8 cellular contexts compared by ENCODE assay signal in the genomic region with DNA sequence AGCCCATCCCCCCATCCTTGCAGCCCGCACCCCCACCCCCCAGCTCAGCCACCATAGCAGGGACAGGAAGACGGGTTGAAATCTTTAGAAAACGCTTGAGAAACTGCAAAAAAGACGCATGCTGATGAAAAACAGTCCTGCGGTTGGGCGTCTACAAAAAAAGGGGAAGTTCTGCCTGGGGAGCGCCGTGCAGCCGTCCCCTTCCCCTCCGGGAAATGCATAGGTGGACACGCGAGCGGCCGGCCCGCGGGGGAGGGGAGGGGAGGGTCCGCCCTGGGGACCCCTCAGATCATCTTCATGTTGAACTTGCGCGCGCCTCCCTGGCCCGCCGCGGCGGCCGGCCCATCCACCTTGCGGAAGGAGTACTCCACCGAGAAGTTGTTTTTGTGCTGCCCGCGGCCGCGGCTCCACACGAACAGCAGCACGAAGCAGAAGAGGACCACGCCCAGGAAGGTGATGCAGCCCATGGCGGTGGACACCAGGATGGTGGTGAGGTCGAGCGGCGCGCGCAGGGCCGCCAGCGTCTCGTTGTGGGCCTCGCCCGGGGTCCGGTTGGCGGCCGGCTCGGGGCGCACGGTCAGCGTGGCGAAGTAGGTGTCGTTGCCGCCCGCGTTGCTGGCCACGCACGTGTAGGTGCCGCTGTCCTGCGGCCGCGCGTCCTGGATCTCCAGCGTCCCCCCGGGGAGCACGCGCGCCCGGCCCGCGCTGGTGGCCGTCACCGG. TPM values are rescaled to one million over a fixed set of nuclear protein-coding genes. Genes with fewer than 3 reads are reported as not detected.
DNase-seq lines count a peak whose midpoint lies in the region; ATAC-seq and TF ChIP-seq lines count a peak whose summit lies in the region.

No MANE protein-coding gene starts in this region.

- CTCF ChIA-PET in A673 (lab: Charles Lee): no interaction called here

- intact Hi-C loops in A673 (cut with micrococcal nuclease; ENCODE audit: unreplicated experiment) (no loop called here), dorsolateral prefrontal cortex (cut with DNase I) (no loop called here)

- H3K27me3 ChIP-seq in A673 (replicated peaks; ENCODE audit: insufficient read depth, low read depth, low read length, poor library complexity) (peaks cover 46% of the 10 kb centered on the region), dorsolateral prefrontal cortex (peaks cover 0 to 41% (median 22%) of the 10 kb centered on the region in 45 donors), brain microvascular endothelial cell (replicated peaks) (peaks cover 46% of the 10 kb centered on the region)

- in situ Hi-C loops in brain microvascular endothelial cell (cut with HindIII; ENCODE audit: low pct_ligation_motif_present, low sequenced_read_pairs): no loop called here

- H3K27ac Mint-ChIP-seq in T-helper 17 cell (peak overlapping the region; percentile 82), nephron (no peak overlapping the region)

- ATAC-seq in GM21423 (IDR thresholded peaks at IDR 0.05; ENCODE audit: unreplicated experiment) (peak; percentile 37), T-helper 17 cell (peak; percentile 76), GM18873 (IDR thresholded peaks at IDR 0.05; ENCODE audit: low FRiP score, unreplicated experiment) (no peak), HG03457 (IDR thresholded peaks at IDR 0.05; ENCODE audit: unreplicated experiment) (no peak)

- H3K36me3 Mint-ChIP-seq in T-helper 17 cell (ENCODE audit: low read depth): peaks cover 2% of the 10 kb centered on the region
- no peaks in the 10 kb centered on the region for H3K36me3 Mint-ChIP-seq in nephron (ENCODE audit: low read depth)

- TF ChIP-seq CTCF in A673 (conservative IDR thresholded peaks at IDR 0.05; ENCODE audit: low read depth, low read length): no peak
- TF ChIP-seq CTCF in dorsolateral prefrontal cortex (IDR thresholded peaks at IDR 0.05 in 54 of 56, conservative IDR thresholded peaks at IDR 0.05 in 2 of 56; ENCODE audit: low read depth in 1 of 56, partially characterized antibody in 56 of 56): no peak
- no peak for TF ChIP-seq CTCF in nephron (IDR thresholded peaks at IDR 0.05; ENCODE audit: unreplicated experiment in 3 of 3)
- TF ChIP-seq CTCF in brain microvascular endothelial cell (IDR thresholded peaks at IDR 0.05; ENCODE audit: low read depth, low read length, missing control alignments): no peak

- H3K27ac ChIP-seq in A673 (ENCODE audit: low read depth, low read length, poor library complexity, severe bottlenecking) (no peak overlapping the region), dorsolateral prefrontal cortex (peak overlapping the region in 17 of 59 donors; percentile 22 to 75 (median 57)), brain microvascular endothelial cell (no peak overlapping the region)

- peak overlapping the region; percentile 30 for H3K4me3 ChIP-seq in A673 (ENCODE audit: low read depth, low read length, poor library complexity, severe bottlenecking)
- peak overlapping the region in 53 of 59 donors; percentile 4 to 55 (median 39) for H3K4me3 ChIP-seq in dorsolateral prefrontal cortex
- H3K4me3 ChIP-seq in brain microvascular endothelial cell (ENCODE audit: low read depth, low read length): no peak overlapping the region

- peaks cover 26% of the 10 kb centered on the region for H3K4me1 Mint-ChIP-seq in T-helper 17 cell
- peaks cover 12% of the 10 kb centered on the region for H3K4me1 Mint-ChIP-seq in nephron

- peak overlapping the region; percentile 93 for H3K4me3 Mint-ChIP-seq in T-helper 17 cell
- H3K4me3 Mint-ChIP-seq in nephron: peak overlapping the region in 2 of 3 experiments; percentile 68 to 72

- DNase-seq in A673 (ENCODE audit: low spot score) (no peak), T-helper 17 cell (no peak), dorsolateral prefrontal cortex (no peak), brain microvascular endothelial cell (no peak)

- POLR2A ChIA-PET in A673 (lab: Charles Lee; ENCODE audit: low non-redundant PET): no interaction called here

- peaks cover 17% of the 10 kb centered on the region for H3K4me1 ChIP-seq in A673 (ENCODE audit: insufficient read depth, low read length, poor library complexity, severe bottlenecking)

- H3K9me3 Mint-ChIP-seq in nephron: no peaks in the 10 kb centered on the region

- H3K9me3 ChIP-seq in A673 (ENCODE audit: low read depth, low read length, poor library complexity, severe bottlenecking) (no peaks in the 10 kb centered on the region), T-helper 17 cell (ENCODE audit: control insufficient read depth, low read length, poor library complexity, severe bottlenecking) (no peaks in the 10 kb centered on the region)

- no TSS peak for BruUV-seq in A673 (replicated peaks; lab: Mats Ljungman, UMichigan)

- H3K27me3 Mint-ChIP-seq in T-helper 17 cell (no peaks in the 10 kb centered on the region), nephron (ENCODE audit: low read depth) (peaks cover 96% of the 10 kb centered on the region)

- H3K36me3 ChIP-seq in A673 (ENCODE audit: insufficient read depth, low read length, poor library complexity, severe bottlenecking): no peaks in the 10 kb centered on the region
- no peaks in the 10 kb centered on the region for H3K36me3 ChIP-seq in brain microvascular endothelial cell (replicated peaks)

RNA-seq across cellular contexts. Expression of gene PEAK3, which starts 7.9 kb away (rescaled TPM):
- total RNA-seq in A673 (2021): not detected in 2 replicates
- not detected for total RNA-seq in T-helper 17 cell
- 1 to 10 TPM in 12 of 120 experiments, under 1 TPM in 101, not detected in 7; 0.16 to 1.5 (median 0.55) TPM for total RNA-seq in dorsolateral prefrontal cortex

RNA-seq across cellular contexts. Expression of gene LINGO3, which starts 18.1 kb away (rescaled TPM):
- total RNA-seq in A673 (2021): not detected in 2 replicates
- total RNA-seq in T-helper 17 cell: under 1 TPM; 0.20 to 0.29 TPM
- total RNA-seq in dorsolateral prefrontal cortex: 10 to 100 TPM in 1 of 120 experiments, 1 to 10 TPM in 119; 1.7 to 16.2 (median 4.4) TPM

RNA-seq across cellular contexts. Expression of gene JSRP1, which starts 33.7 kb away (rescaled TPM):
- 0.73 TPM in 1 of 2 replicates, not detected in the other for total RNA-seq in A673 (2021)
- 1 to 10 TPM in 1 of 2 donors, under 1 TPM in 1; 0.55 to 1.0 TPM for total RNA-seq in T-helper 17 cell
- total RNA-seq in dorsolateral prefrontal cortex: 1 to 10 TPM in 34 of 120 experiments, under 1 TPM in 34, not detected in 52; 0.43 to 2.3 (median 1.0) TPM

RNA-seq across cellular contexts. Expression of gene LSM7, which starts 38.5 kb away (rescaled TPM):
- total RNA-seq in A673 (2021): 137 and 152 TPM in 2 replicates
- total RNA-seq in T-helper 17 cell: 10 to 100 TPM; 71.5 to 72.2 TPM
- 10 to 100 TPM; 25.2 to 59.5 (median 43.2) TPM for total RNA-seq in dorsolateral prefrontal cortex

RNA-seq across cellular contexts. Expression of gene SPPL2B, which starts 38.6 kb away (rescaled TPM):
- total RNA-seq in A673 (2021) (86.8 and 94.2 TPM in 2 replicates), T-helper 17 cell (10 to 100 TPM; 73.2 to 86.1 TPM), dorsolateral prefrontal cortex (100 to 1,000 TPM in 7 of 120 experiments, 10 to 100 TPM in 113; 40.9 to 134 (median 70.6) TPM)

Comparison
In these comparisons a context has a peak if more than half of its experiments do, and no peak if none do; other contexts are left out.
1. ATAC-seq: peak in GM21423 (single experiment) and T-helper 17 cell (single experiment); none in GM18873 (single experiment) and HG03457 (single experiment).